Comparison of ENCODE assay signal across 15 cellular contexts in genomic region chr17:76502326-76503211, GRCh38. TPM values are rescaled to one million over a fixed set of nuclear protein-coding genes. Genes with fewer than 3 reads are reported as not detected.
A peak's percentile ranks its signal among the peaks of the same experiment; 100 is the strongest.
DNase-seq lines count a peak whose midpoint lies in the region; ATAC-seq, FAIRE-seq and TF ChIP-seq lines count a peak whose summit lies in the region.
"Had no signal": no experiment of that assay in that cellular context is flagged by ENCODE, and none has a peak within 500 bp of the region (broad histone marks: within the 10 kb centered on the region; RNA-seq: fewer than 3 reads in every experiment).

No MANE protein-coding gene starts in this region.

- H3K27me3 Mint-ChIP-seq in naive thymus-derived CD4-positive, alpha-beta T cell = peaks cover 0 to under 1% (median 0%) of the 10 kb centered on the region in 5 donors
- H3K27me3 Mint-ChIP-seq: stimulated activated naive CD8-positive, alpha-beta T cell treated with anti-CD3 and anti-CD28 coated beads, Interleukin-15, Interleukin-2, amounts not matched to agents 100 ng/mL and 50 ng/mL, for 24 hours had no signal

- no peaks in the 10 kb centered on the region for H3K9me3 ChIP-seq in BLaER1
- H3K9me3 ChIP-seq in HEK293 (ENCODE audit: control insufficient read depth, insufficient read depth, low read depth, low read length) = no peaks in the 10 kb centered on the region
- no peaks in the 10 kb centered on the region for H3K9me3 ChIP-seq in naive thymus-derived CD4-positive, alpha-beta T cell (ENCODE audit: control insufficient read depth in 2 of 3, low read length in 3 of 3)
- no peaks in the 10 kb centered on the region for H3K9me3 ChIP-seq in kidney (ENCODE audit: control insufficient read depth in 1 of 2, low read length in 2 of 2)

- peak overlapping the region; percentile 100 for H3K4me2 ChIP-seq in BLaER1

- H3K4me3 Mint-ChIP-seq in naive thymus-derived CD4-positive, alpha-beta T cell = peak overlapping the region in 2 of 10 donors; percentile 65 to 91

- no peaks in the 10 kb centered on the region for H3K27me3 ChIP-seq in BLaER1
- H3K27me3 ChIP-seq in naive thymus-derived CD4-positive, alpha-beta T cell (ENCODE audit: control insufficient read depth in 2 of 2, insufficient read depth in 2 of 2, low read length in 2 of 2) = no peaks in the 10 kb centered on the region

- H3K4me3 ChIP-seq in BLaER1 = no peak overlapping the region; the same call in 1 of the 2 replicates
- H3K4me3 ChIP-seq in HEK293 (ENCODE audit: low read depth, low read length) = no peak overlapping the region
- no peak overlapping the region for H3K4me3 ChIP-seq in naive thymus-derived CD4-positive, alpha-beta T cell (ENCODE audit: low read length)
- H3K4me3 ChIP-seq in kidney (ENCODE audit: low read length in 2 of 2) = no peak overlapping the region

- peaks cover 23% of the 10 kb centered on the region for H4K20me1 ChIP-seq in BLaER1

- POLR2A ChIA-PET in HEK293 (lab: Yijun Ruan, JAX) = interaction anchor here (0.6 to 1.6 kb wide), 4 partner anchors 35 to 170 kb away, joined by 3 to 5 read pairs (median 5); partner anchors contain the start of gene AANAT
- POLR2A ChIA-PET in naive thymus-derived CD4-positive, alpha-beta T cell (lab: Charles Lee) = interaction anchor here (0.9 to 2.5 kb wide), 13 partner anchors 10 to 117 kb away, joined by 3 to 21 read pairs (median 6); partner anchors contain the start of genes AANAT, SPHK1 and UBE2O

- H3K27ac Mint-ChIP-seq in naive thymus-derived CD4-positive, alpha-beta T cell = peak overlapping the region in 7 of 9 donors; percentile 42 to 98 (median 75)

- FAIRE-seq in HTR-8/SVneo (lab: Jason Lieb, UNC) (no peak), kidney (lab: Jason Lieb, UNC) (no peak)

- H3K27ac ChIP-seq in BLaER1 (peak overlapping the region; percentile 65), HEK293 (ENCODE audit: extremely low read depth, low read depth, low read length) (no peak overlapping the region), VCaP (peak overlapping the region; percentile 63; the same call in 1 of the 2 replicates), kidney (ENCODE audit: low read depth in 2 of 2, low read length in 2 of 2) (no peak overlapping the region)
- peak overlapping the region; percentile 73 for H3K27ac ChIP-seq in naive thymus-derived CD4-positive, alpha-beta T cell (ENCODE audit: low read depth, low read length)

- TF ChIP-seq CTCF in HEK293 (tag by site-specific recombination; IDR thresholded peaks at IDR 0.05) = no peak
- TF ChIP-seq CTCF in VCaP (conservative IDR thresholded peaks at IDR 0.05) = no peak
- TF ChIP-seq CTCF in kidney (IDR thresholded peaks at IDR 0.05; ENCODE audit: borderline replicate concordance, extremely low read depth, insufficient read depth) = no peak

- H3K9me3 Mint-ChIP-seq in naive thymus-derived CD4-positive, alpha-beta T cell = no peaks in the 10 kb centered on the region
- H3K9me3 Mint-ChIP-seq: nephron; stimulated activated naive CD8-positive, alpha-beta T cell treated with anti-CD3 and anti-CD28 coated beads, Interleukin-15, Interleukin-2, amounts not matched to agents 100 ng/mL and 50 ng/mL, for 24 hours had no signal

- CTCF ChIA-PET in HEK293 (lab: Yijun Ruan, JAX) = interaction anchor here (0.6 to 7.3 kb wide), 18 partner anchors 8 to 223 kb away, joined by 3 to 58 read pairs (median 4); partner anchors contain the start of genes AANAT and UBE2O
- CTCF ChIA-PET in naive thymus-derived CD4-positive, alpha-beta T cell (lab: Charles Lee) = interaction anchor here (0.6 to 6.3 kb wide), 17 partner anchors 9 to 327 kb away, joined by 3 to 36 read pairs (median 3); partner anchors contain the start of genes AANAT and UBE2O

- peaks cover 61% of the 10 kb centered on the region for H3K4me1 ChIP-seq in BLaER1
- peaks cover 16% of the 10 kb centered on the region for H3K4me1 ChIP-seq in HEK293 (ENCODE audit: control insufficient read depth, insufficient read depth, low read length)
- H3K4me1 ChIP-seq in naive thymus-derived CD4-positive, alpha-beta T cell (ENCODE audit: control insufficient read depth in 2 of 2, insufficient read depth in 2 of 2, low read length in 2 of 2) = peaks cover 27 to 46% of the 10 kb centered on the region in 2 donors
- H3K4me1 ChIP-seq in kidney (ENCODE audit: control insufficient read depth in 1 of 2, insufficient read depth in 1 of 2, low read depth in 1 of 2, low read length in 2 of 2) = peaks cover 20 to 36% of the 10 kb centered on the region in 2 donors

- ATAC-seq in naive thymus-derived CD4-positive, alpha-beta T cell = no peak

- H3K36me3 Mint-ChIP-seq in naive thymus-derived CD4-positive, alpha-beta T cell = peaks cover 0 to 3% (median 0%) of the 10 kb centered on the region in 5 donors

- DNase-seq in naive thymus-derived CD4-positive, alpha-beta T cell = no peak
- DNase-seq in HTR-8/SVneo (ENCODE audit: insufficient read length, low spot score) = no peak
- DNase-seq in SK-N-DZ (ENCODE audit: low spot score) = no peak
- no peak for DNase-seq in kidney
- no peak for DNase-seq in cortex of kidney (lab: John Stamatoyannopoulos, UW)
- DNase-seq: activated CD4-positive, alpha-beta T cell treated with anti-CD3 and anti-CD28 coated beads for 4 hours; amygdala; Calu3; NCI-H1930 had no signal

- peaks cover 8% of the 10 kb centered on the region for H3K36me3 ChIP-seq in BLaER1
- no peaks in the 10 kb centered on the region for H3K36me3 ChIP-seq in HEK293 (ENCODE audit: control insufficient read depth in 2 of 2, insufficient read depth in 1 of 2, low read length in 2 of 2)
- no peaks in the 10 kb centered on the region for H3K36me3 ChIP-seq in naive thymus-derived CD4-positive, alpha-beta T cell (ENCODE audit: control insufficient read depth in 2 of 3, insufficient read depth in 3 of 3, low read length in 3 of 3)
- H3K36me3 ChIP-seq in kidney (ENCODE audit: control insufficient read depth in 1 of 2, insufficient read depth in 2 of 2, low read length in 2 of 2) = no peaks in the 10 kb centered on the region

- H3K9ac ChIP-seq in BLaER1 (peak overlapping the region; percentile 44; the same call in 1 of the 2 replicates), kidney (ENCODE audit: low read length in 2 of 2) (no peak overlapping the region)

- H3K4me1 Mint-ChIP-seq in naive thymus-derived CD4-positive, alpha-beta T cell = peaks cover 17 to 58% (median 32%) of the 10 kb centered on the region in 7 donors

- intact Hi-C loops in naive thymus-derived CD4-positive, alpha-beta T cell (cut with micrococcal nuclease) = loop anchor here (10.0 kb wide), 2 partner anchors 398 to 718 kb away; partner anchors contain the start of genes EXOC7 (in 1 of the 2) and UNK (in 1 of the 2)
- intact Hi-C loops in kidney (cut with DNase I) = no loop called here

TF ChIP-seq in HEK293, 187 proteins besides CTCF, POLR2A, EP300 and RAD21:
- TF ChIP-seq ZNF169 (tag by site-specific recombination; IDR thresholded peaks at IDR 0.05) = no peak
- TF ChIP-seq OSR2 (tag by site-specific recombination; IDR thresholded peaks at IDR 0.05) = no peak
- TF ChIP-seq MZF1 (tag by site-specific recombination; IDR thresholded peaks at IDR 0.05; ENCODE audit: borderline replicate concordance) = no peak
- TF ChIP-seq ZNF426 (tag by site-specific recombination; IDR thresholded peaks at IDR 0.05) = no peak
- no peak for TF ChIP-seq ZNF311 (tag by site-specific recombination; IDR thresholded peaks at IDR 0.05; ENCODE audit: borderline replicate concordance)
- peak; percentile 49 for TF ChIP-seq ZIC2 (tag by site-specific recombination; IDR thresholded peaks at IDR 0.05)
- TF ChIP-seq GLIS1 (tag by site-specific recombination; IDR thresholded peaks at IDR 0.05) = peak; percentile 92

RNA-seq across cellular contexts. Expression of gene RHBDF2, which starts 1.3 kb away (rescaled TPM):
- 100 to 1,000 TPM in 1 of 5 experiments, 10 to 100 TPM in 4; 31.1 to 119 (median 35.4) TPM for total RNA-seq in naive thymus-derived CD4-positive, alpha-beta T cell
- 1 to 10 TPM; 2.9 to 7.5 TPM for polyA plus RNA-seq in naive thymus-derived CD4-positive, alpha-beta T cell
- polyA plus RNA-seq in SK-N-DZ (2014; cell fraction: cytosol; rRNA removed) = 0.08 and 1.0 TPM in 2 replicates
- polyA plus RNA-seq in SK-N-DZ (2014; cell fraction: nucleus; rRNA removed) = 0.56 and 0.89 TPM in 2 replicates
- 58.6 TPM for total RNA-seq in kidney
- 6.8 TPM for polyA plus RNA-seq in kidney (ENCODE audit: insufficient read depth, low read depth, low replicate concordance)

RNA-seq across cellular contexts. Expression of gene CYGB, which starts 34.9 kb away (rescaled TPM):
- not detected for total RNA-seq in naive thymus-derived CD4-positive, alpha-beta T cell
- under 1 TPM; 0.33 to 0.35 TPM for polyA plus RNA-seq in naive thymus-derived CD4-positive, alpha-beta T cell
- polyA plus RNA-seq in SK-N-DZ (2014; cell fraction: cytosol; rRNA removed) = 0.93 and 4.2 TPM in 2 replicates
- polyA plus RNA-seq in SK-N-DZ (2014; cell fraction: nucleus; rRNA removed) = 1.4 and 2.7 TPM in 2 replicates
- total RNA-seq in kidney = 12.6 TPM
- polyA plus RNA-seq in kidney (ENCODE audit: insufficient read depth, low read depth, low replicate concordance) = 6.7 TPM
- total RNA-seq: Calu3 had no signal

RNA-seq across cellular contexts. Expression of gene AANAT, which starts 35.2 kb away (rescaled TPM):
- total RNA-seq in naive thymus-derived CD4-positive, alpha-beta T cell = not detected
- polyA plus RNA-seq in naive thymus-derived CD4-positive, alpha-beta T cell = not detected
- polyA plus RNA-seq in SK-N-DZ (2014; cell fraction: cytosol; rRNA removed) = not detected in 2 replicates
- not detected in 2 replicates for polyA plus RNA-seq in SK-N-DZ (2014; cell fraction: nucleus; rRNA removed)
- not detected for total RNA-seq in kidney
- not detected for polyA plus RNA-seq in kidney (ENCODE audit: insufficient read depth, low read depth, low replicate concordance)
- total RNA-seq: Calu3, RPMI7951 had no signal

RNA-seq across cellular contexts. Expression of gene PRCD, which starts 37.3 kb away (rescaled TPM):
- total RNA-seq in naive thymus-derived CD4-positive, alpha-beta T cell = not detected
- 1 to 10 TPM in 1 of 2 donors, not detected in 1; 1.3 TPM for polyA plus RNA-seq in naive thymus-derived CD4-positive, alpha-beta T cell
- polyA plus RNA-seq in SK-N-DZ (2014; cell fraction: cytosol; rRNA removed) = 20.7 and 26.4 TPM in 2 replicates
- 20.8 and 32.3 TPM in 2 replicates for polyA plus RNA-seq in SK-N-DZ (2014; cell fraction: nucleus; rRNA removed)
- 2.2 TPM for total RNA-seq in kidney
- polyA plus RNA-seq in kidney (ENCODE audit: insufficient read depth, low read depth, low replicate concordance) = not detected
- total RNA-seq: Calu3 had no signal

RNA-seq across cellular contexts. Expression of gene UBE2O, which starts 49.6 kb away (rescaled TPM):
- total RNA-seq in naive thymus-derived CD4-positive, alpha-beta T cell = 10 to 100 TPM; 32.6 to 50.8 (median 41.6) TPM
- 10 to 100 TPM in 1 of 2 donors, 1 to 10 TPM in 1; 8.7 to 15.4 TPM for polyA plus RNA-seq in naive thymus-derived CD4-positive, alpha-beta T cell
- 24.6 and 32.0 TPM in 2 replicates for polyA plus RNA-seq in SK-N-DZ (2014; cell fraction: cytosol; rRNA removed)
- 41.7 and 53.0 TPM in 2 replicates for polyA plus RNA-seq in SK-N-DZ (2014; cell fraction: nucleus; rRNA removed)
- total RNA-seq in kidney = 21.3 TPM
- 5.5 TPM for polyA plus RNA-seq in kidney (ENCODE audit: insufficient read depth, low read depth, low replicate concordance)

Comparison
In these comparisons a context has a peak if more than half of its experiments do, and no peak if none do; other contexts are left out.
1. H3K27ac ChIP-seq: peak in BLaER1 (single experiment), VCaP (single experiment) and naive thymus-derived CD4-positive, alpha-beta T cell (single experiment); none in HEK293 (single experiment) and kidney (0 of 2).
2. RNA of gene CYGB, which starts 34.9 kb away (total RNA-seq): 12.6 TPM in kidney (single experiment); not detected in naive thymus-derived CD4-positive, alpha-beta T cell; every median in the first group is over 10 times any median in the second.